9 cellular contexts compared by ENCODE assay signal in the genomic region with DNA sequence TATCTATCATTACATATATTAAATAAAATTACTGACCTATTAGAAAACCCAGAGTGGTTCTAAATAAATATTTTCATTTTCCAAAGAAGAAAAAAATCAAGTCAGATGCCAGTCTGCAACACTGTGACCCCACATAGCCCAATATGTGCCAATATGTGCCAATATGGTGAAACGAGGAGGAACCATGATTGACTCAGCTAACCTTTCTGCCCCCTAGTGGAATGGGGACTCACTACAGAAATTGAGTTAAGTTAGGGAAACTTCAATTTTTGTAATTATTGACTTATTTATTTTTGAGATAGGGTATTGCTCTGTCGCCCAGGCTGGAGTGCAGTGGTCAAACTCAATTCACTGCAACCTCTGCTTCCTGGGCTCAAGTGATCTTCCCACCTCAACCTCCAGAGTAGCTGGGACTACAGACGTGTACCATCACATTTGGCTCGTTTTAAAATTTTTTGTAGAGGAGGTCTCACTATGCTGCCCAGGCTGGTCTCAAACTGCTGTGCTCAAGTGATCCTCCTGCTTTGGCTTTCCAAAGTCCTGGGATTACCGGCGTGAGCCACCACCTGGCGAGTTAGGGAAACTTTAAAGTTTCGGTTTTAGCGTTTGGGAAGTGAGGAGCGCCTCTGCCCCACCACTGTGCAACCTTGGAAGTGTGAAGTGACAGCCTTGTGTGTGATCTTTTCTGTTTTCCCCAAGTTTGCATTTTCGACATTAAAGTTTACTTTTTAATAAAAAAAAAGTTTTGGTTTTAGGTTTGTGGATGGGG.
DNase-seq lines count a peak whose midpoint lies in the region; ATAC-seq and TF ChIP-seq lines count a peak whose summit lies in the region.
"Had no signal": no experiment of that assay in that cellular context is flagged by ENCODE, and none has a peak within 500 bp of the region (broad histone marks: within the 10 kb centered on the region; RNA-seq: fewer than 3 reads in every experiment).

No MANE protein-coding gene starts in this region.

- no peaks in the 10 kb centered on the region for H4K20me1 ChIP-seq in OCI-LY3 (ENCODE audit: insufficient read depth, low read length)

- H3K4me3 Mint-ChIP-seq in CD8-positive, alpha-beta T cell, result no peak overlapping the region
- H3K4me3 Mint-ChIP-seq in type B pancreatic cell, result no peak overlapping the region
- H3K4me3 Mint-ChIP-seq: naive thymus-derived CD8-positive, alpha-beta T cell had no signal

- H2AFZ ChIP-seq in OCI-LY3 (ENCODE audit: low read depth, low read length), result peak overlapping the region; percentile 80

- no peaks in the 10 kb centered on the region for H3K4me1 ChIP-seq in CD8-positive, alpha-beta T cell (ENCODE audit: insufficient read depth, low read length)
- H3K4me1 ChIP-seq in OCI-LY3 (ENCODE audit: low read length), result peaks cover 46% of the 10 kb centered on the region

- no peak for DNase-seq in CD8-positive, alpha-beta T cell
- no peak for DNase-seq in foreskin fibroblast
- no peak for DNase-seq in type B pancreatic cell (ENCODE audit: extremely low spot score, unreplicated experiment)
- no peak for DNase-seq in NCI-H128 (lab: John Stamatoyannopoulos, UW; ENCODE audit: unreplicated experiment)

- H3K27me3 Mint-ChIP-seq in CD8-positive, alpha-beta T cell (ENCODE audit: low read depth), result peaks cover 16% of the 10 kb centered on the region
- peaks cover 13% of the 10 kb centered on the region for H3K27me3 Mint-ChIP-seq in type B pancreatic cell

- no peak overlapping the region for H3K27ac Mint-ChIP-seq in CD8-positive, alpha-beta T cell
- no peak overlapping the region for H3K27ac Mint-ChIP-seq in type B pancreatic cell

- CTCF ChIA-PET in CD8-positive, alpha-beta T cell (lab: Charles Lee), result interaction anchor here (0.7 to 1.2 kb wide), 3 partner anchors 8 to 14 kb away, joined by 3 to 4 read pairs (median 3); no protein-coding TSS in a partner anchor

- no peaks in the 10 kb centered on the region for H3K79me2 ChIP-seq in OCI-LY3 (ENCODE audit: low read length)

- H3K27me3 ChIP-seq in CD8-positive, alpha-beta T cell (ENCODE audit: insufficient read depth, low read length), result no peaks in the 10 kb centered on the region
- H3K27me3 ChIP-seq in OCI-LY3 (ENCODE audit: low read depth, low read length), result peaks cover 15% of the 10 kb centered on the region

- no peak for ATAC-seq in CD8-positive, alpha-beta T cell
- no peak for ATAC-seq in GM18907 (IDR thresholded peaks at IDR 0.05; ENCODE audit: unreplicated experiment)
- no peak for ATAC-seq in HG03571 (IDR thresholded peaks at IDR 0.05; ENCODE audit: unreplicated experiment)
- ATAC-seq: naive thymus-derived CD8-positive, alpha-beta T cell had no signal

- no peaks in the 10 kb centered on the region for H3K9me3 Mint-ChIP-seq in CD8-positive, alpha-beta T cell
- no peaks in the 10 kb centered on the region for H3K9me3 Mint-ChIP-seq in type B pancreatic cell
- H3K9me3 Mint-ChIP-seq: naive thymus-derived CD8-positive, alpha-beta T cell had no signal

- H3K4me1 Mint-ChIP-seq in CD8-positive, alpha-beta T cell (ENCODE audit: low read depth), result peaks cover 8% of the 10 kb centered on the region
- peaks cover 12% of the 10 kb centered on the region for H3K4me1 Mint-ChIP-seq in type B pancreatic cell (ENCODE audit: unreplicated experiment)

- H3K36me3 ChIP-seq in CD8-positive, alpha-beta T cell (ENCODE audit: insufficient read depth, low read length), result no peaks in the 10 kb centered on the region
- H3K36me3 ChIP-seq in OCI-LY3 (replicated peaks; ENCODE audit: low read depth, low read length), result no peaks in the 10 kb centered on the region

- H3K27ac ChIP-seq in CD8-positive, alpha-beta T cell (ENCODE audit: low read depth, low read length), result no peak overlapping the region
- H3K27ac ChIP-seq in OCI-LY3 (ENCODE audit: low read length), result no peak overlapping the region

- no peak overlapping the region for H3K4me3 ChIP-seq in CD8-positive, alpha-beta T cell (ENCODE audit: low read depth, low read length)
- H3K4me3 ChIP-seq in OCI-LY3 (ENCODE audit: low read length) (peak overlapping the region; percentile 78), foreskin fibroblast (ENCODE audit: low read depth in 1 of 2, low read length in 2 of 2) (no peak overlapping the region)

- H3K36me3 Mint-ChIP-seq in CD8-positive, alpha-beta T cell, result no peaks in the 10 kb centered on the region
- no peaks in the 10 kb centered on the region for H3K36me3 Mint-ChIP-seq in type B pancreatic cell
- H3K36me3 Mint-ChIP-seq: naive thymus-derived CD8-positive, alpha-beta T cell had no signal

- peak; percentile 44 for TF ChIP-seq CTCF in CD8-positive, alpha-beta T cell (IDR thresholded peaks at IDR 0.05)
- peak; percentile 73 for TF ChIP-seq CTCF in GM12873 (IDR thresholded peaks at IDR 0.05; ENCODE audit: insufficient read depth, low read depth, low read length, missing control alignments)
- TF ChIP-seq CTCF in OCI-LY3 (IDR thresholded peaks at IDR 0.05; ENCODE audit: low read depth, low read length), result peak; percentile 79
- peak; percentile 65 for TF ChIP-seq CTCF in foreskin fibroblast (IDR thresholded peaks at IDR 0.05; ENCODE audit: low read depth, low read length)
- peak; percentile 78 for TF ChIP-seq CTCF in type B pancreatic cell (conservative IDR thresholded peaks at IDR 0.05)

- peak overlapping the region; percentile 48 for H3K9ac ChIP-seq in OCI-LY3 (ENCODE audit: low read length)

- H3K9me3 ChIP-seq in CD8-positive, alpha-beta T cell (ENCODE audit: low read length), result no peaks in the 10 kb centered on the region
- H3K9me3 ChIP-seq in OCI-LY3 (ENCODE audit: insufficient read depth, low read length), result no peaks in the 10 kb centered on the region

- POLR2A ChIA-PET in CD8-positive, alpha-beta T cell (lab: Charles Lee), result no interaction called here

- H3K4me2 ChIP-seq in OCI-LY3 (ENCODE audit: low read length), result peak overlapping the region; percentile 80

- intact Hi-C loops in CD8-positive, alpha-beta T cell (cut with DNase I, micrococcal nuclease), result loop anchor here (5.0 to 10.0 kb wide), 2 partner anchors 234 to 587 kb away; no protein-coding TSS in a partner anchor
